Comparison of ENCODE assay signal across 21 cellular contexts in genomic region chr12:130649101-130649571, GRCh38.
"Had no signal": no experiment of that assay in that cellular context is flagged by ENCODE, and none has a peak within 500 bp of the region (broad histone marks: within the 10 kb centered on the region; RNA-seq: fewer than 3 reads in every experiment).

No MANE protein-coding gene starts in this region.

- DNase-seq: activated CD4-positive, alpha-beta T cell treated with anti-CD3 and anti-CD28 coated beads for 36 hours; activated CD8-positive, alpha-beta T cell treated with anti-CD3 and anti-CD28 coated beads, Interleukin-2, amount 10 ng/mL, durations not matched to agents 7 days and 5 days; activated gamma-delta T cell; activated naive CD4-positive, alpha-beta T cell treated with anti-CD3 and anti-CD28 coated beads for 36 hours; activated T-cell treated with anti-CD3 and anti-CD28 coated beads, Interleukin-2, amount 50 U/mL, for 48 hours; amygdala; NCI-H1092; NCI-H1436; NCI-H1694 treated with DMSO at 0.1 percent for 48 hours; NCI-H2029 treated with DMSO at 0.1 percent for 48 hours; NCI-H345; NCI-H510A; NCI-H526 treated with DMSO at 0.1 percent for 48 hours; NCI-H82; SIG-M5; T-helper 1 cell had no signal

- H3K27ac Mint-ChIP-seq: activated CD4-positive, alpha-beta T cell treated with anti-CD3 and anti-CD28 coated beads for 36 hours; activated CD8-positive, alpha-beta T cell treated with anti-CD3 and anti-CD28 coated beads, Interleukin-2, amount 10 ng/mL, durations not matched to agents 7 days and 5 days; activated naive CD4-positive, alpha-beta T cell treated with anti-CD3 and anti-CD28 coated beads for 36 hours; activated naive CD8-positive, alpha-beta T cell; activated T-helper 17 cell treated with anti-CD3 and anti-CD28 coated beads, Interleukin-2, amount 50 U/mL, for 72 hours had no signal

- H3K27ac ChIP-seq: VCaP had no signal

- H3K4me1 Mint-ChIP-seq: activated CD4-positive, alpha-beta T cell treated with anti-CD3 and anti-CD28 coated beads for 36 hours; activated T-helper 17 cell treated with anti-CD3 and anti-CD28 coated beads, Interleukin-2, amount 50 U/mL, for 72 hours; central memory CD8-positive, alpha-beta T cell had no signal

- ATAC-seq: activated CD4-positive, alpha-beta T cell treated with anti-CD3 and anti-CD28 coated beads for 36 hours; activated CD8-positive, alpha-beta T cell treated with anti-CD3 and anti-CD28 coated beads, Interleukin-2, amount 10 ng/mL, durations not matched to agents 7 days and 5 days; activated T-helper 17 cell treated with anti-CD3 and anti-CD28 coated beads, Interleukin-2, amount 50 U/mL, for 72 hours had no signal

- H3K9me3 Mint-ChIP-seq: activated T-helper 17 cell treated with anti-CD3 and anti-CD28 coated beads, Interleukin-2, amount 50 U/mL, for 72 hours had no signal

- H3K27me3 Mint-ChIP-seq: activated naive CD8-positive, alpha-beta T cell; activated T-helper 17 cell treated with anti-CD3 and anti-CD28 coated beads, Interleukin-2, amount 50 U/mL, for 72 hours had no signal

- H3K4me3 Mint-ChIP-seq: activated CD4-positive, alpha-beta T cell treated with anti-CD3 and anti-CD28 coated beads for 36 hours; activated CD8-positive, alpha-beta T cell treated with anti-CD3 and anti-CD28 coated beads, Interleukin-2, amount 10 ng/mL, durations not matched to agents 7 days and 5 days; activated naive CD4-positive, alpha-beta T cell treated with anti-CD3 and anti-CD28 coated beads for 36 hours; activated naive CD8-positive, alpha-beta T cell; activated T-helper 17 cell treated with anti-CD3 and anti-CD28 coated beads, Interleukin-2, amount 50 U/mL, for 72 hours; brain; central memory CD8-positive, alpha-beta T cell had no signal
